9 cellular contexts compared by ENCODE assay signal in genomic region chr12:11862794-11863193, GRCh38.
DNase-seq lines count a peak whose midpoint lies in the region; ATAC-seq, FAIRE-seq and TF ChIP-seq lines count a peak whose summit lies in the region.
"Had no signal": no experiment of that assay in that cellular context is flagged by ENCODE, and none has a peak within 500 bp of the region (broad histone marks: within the 10 kb centered on the region; RNA-seq: fewer than 3 reads in every experiment).

No MANE protein-coding gene starts in this region.

- H2AFZ ChIP-seq in hepatocyte (no peak overlapping the region), smooth muscle cell (ENCODE audit: low read depth) (no peak overlapping the region)

- no peak overlapping the region for H3K27ac Mint-ChIP-seq in CD8-positive, alpha-beta memory T cell

- no peaks in the 10 kb centered on the region for H3K36me3 ChIP-seq in adrenal gland (replicated peaks in 1 of 2)
- H3K36me3 ChIP-seq in hepatocyte (replicated peaks; ENCODE audit: insufficient read depth, low read depth): no peaks in the 10 kb centered on the region
- H3K36me3 ChIP-seq in smooth muscle cell (ENCODE audit: low read depth): peaks cover 17% of the 10 kb centered on the region
- H3K36me3 ChIP-seq in CD8-positive, alpha-beta memory T cell (ENCODE audit: insufficient read depth, low read length): no peaks in the 10 kb centered on the region

- H3K4me1 ChIP-seq in adrenal gland (replicated peaks in 1 of 2) (peaks cover 21 to 40% of the 10 kb centered on the region in 2 donors), hepatocyte (ENCODE audit: insufficient read depth) (peaks cover 5% of the 10 kb centered on the region), smooth muscle cell (ENCODE audit: low read depth) (peaks cover 17% of the 10 kb centered on the region)
- H3K4me1 ChIP-seq in CD8-positive, alpha-beta memory T cell (ENCODE audit: insufficient read depth, low read length): no peaks in the 10 kb centered on the region

- H3K36me3 Mint-ChIP-seq in CD8-positive, alpha-beta memory T cell: peaks cover 23 to 70% (median 49%) of the 10 kb centered on the region in 3 donors

- H3K4me3 ChIP-seq in adrenal gland (no peak overlapping the region), hepatocyte (no peak overlapping the region), smooth muscle cell (no peak overlapping the region)
- no peak overlapping the region for H3K4me3 ChIP-seq in CD8-positive, alpha-beta memory T cell (ENCODE audit: low read length)
- H3K4me3 ChIP-seq: K562 had no signal

- intact Hi-C loops in adrenal gland (cut with DNase I): no loop called here

- H3K27ac ChIP-seq in adrenal gland: peak overlapping the region in 4 of 5 donors; percentile 70 to 90 (median 82)
- H3K27ac ChIP-seq in hepatocyte: peak overlapping the region; percentile 62
- peak overlapping the region; percentile 87 for H3K27ac ChIP-seq in smooth muscle cell (ENCODE audit: low read depth)
- H3K27ac ChIP-seq in CD8-positive, alpha-beta memory T cell (ENCODE audit: low read depth, low read length): no peak overlapping the region

- H3K79me2 ChIP-seq in hepatocyte: peaks cover 3% of the 10 kb centered on the region
- H3K79me2 ChIP-seq in smooth muscle cell (ENCODE audit: low read depth): peaks cover 17% of the 10 kb centered on the region

- no peak for TF ChIP-seq CTCF in adrenal gland (IDR thresholded peaks at IDR 0.05)
- no peak for TF ChIP-seq CTCF in hepatocyte (IDR thresholded peaks at IDR 0.05; ENCODE audit: poor library complexity)
- no peak for TF ChIP-seq CTCF in smooth muscle cell (IDR thresholded peaks at IDR 0.05; ENCODE audit: borderline replicate concordance, insufficient read depth, poor library complexity, severe bottlenecking)

- DNase-seq in GM19239 (ENCODE audit: insufficient read length, low spot score): peak; percentile 26
- DNase-seq in adrenal gland: peak in 4 of 7 donors; percentile 51 to 76 (median 52)
- DNase-seq in hepatocyte (ENCODE audit: low spot score): no peak
- DNase-seq in smooth muscle cell (lab: John Stamatoyannopoulos, UW; ENCODE audit: unreplicated experiment): no peak
- DNase-seq in hippocampal formation (lab: John Stamatoyannopoulos, UW): no peak
- DNase-seq in CD8-positive, alpha-beta memory T cell: no peak

- no peaks in the 10 kb centered on the region for H3K27me3 Mint-ChIP-seq in CD8-positive, alpha-beta memory T cell

- H3K4me2 ChIP-seq in hepatocyte: no peak overlapping the region
- peak overlapping the region; percentile 35 for H3K4me2 ChIP-seq in smooth muscle cell

- TF ChIP-seq POLR2A in adrenal gland (IDR thresholded peaks at IDR 0.05): no peak

- no peak overlapping the region for H3K4me3 Mint-ChIP-seq in CD8-positive, alpha-beta memory T cell

- H3K4me1 Mint-ChIP-seq in CD8-positive, alpha-beta memory T cell: peaks cover 0 to 8% (median 0%) of the 10 kb centered on the region in 3 donors

- H3K9me2 ChIP-seq in hepatocyte (replicated peaks; ENCODE audit: insufficient read depth): no peaks in the 10 kb centered on the region

- peaks cover 10% of the 10 kb centered on the region for H3F3A ChIP-seq in smooth muscle cell (ENCODE audit: low read depth)

- no peak for ATAC-seq in HG03354 (IDR thresholded peaks at IDR 0.05; ENCODE audit: poor library complexity, severe bottlenecking, unreplicated experiment)
- ATAC-seq in GM19328 (IDR thresholded peaks at IDR 0.05; ENCODE audit: unreplicated experiment): no peak
- ATAC-seq: K562 had no signal

- H4K20me1 ChIP-seq in hepatocyte (ENCODE audit: insufficient read depth, poor library complexity, severe bottlenecking) (no peaks in the 10 kb centered on the region), smooth muscle cell (ENCODE audit: low read depth) (no peaks in the 10 kb centered on the region)

- POLR2A ChIA-PET in CD8-positive, alpha-beta memory T cell (lab: Charles Lee): no interaction called here

- H3K9ac ChIP-seq in smooth muscle cell (ENCODE audit: low read depth): peak overlapping the region; percentile 39

- H3K9me3 ChIP-seq in adrenal gland (replicated peaks in 1 of 3): peaks cover 0 to 8% (median 6%) of the 10 kb centered on the region in 3 donors
- H3K9me3 ChIP-seq in hepatocyte (ENCODE audit: low read depth): peaks cover 8% of the 10 kb centered on the region
- H3K9me3 ChIP-seq in smooth muscle cell (replicated peaks; ENCODE audit: low read depth): no peaks in the 10 kb centered on the region
- no peaks in the 10 kb centered on the region for H3K9me3 ChIP-seq in CD8-positive, alpha-beta memory T cell (ENCODE audit: low read length)

- CTCF ChIA-PET in CD8-positive, alpha-beta memory T cell (lab: Charles Lee): no interaction called here

- FAIRE-seq in GM19239 (lab: Jason Lieb, UNC): peak; percentile 76
- FAIRE-seq: K562 had no signal

- WGBS in adrenal gland, 4 donors: 22 to 29% (median 28%) methylated on average over 5 of the region's 5 CpGs
- WGBS in hepatocyte (ENCODE audit: low lambda C conversion rate, missing lambda C conversion rate): 48% methylated on average over 5 of the region's 5 CpGs
- 43% methylated on average over 5 of the region's 5 CpGs for WGBS in smooth muscle cell (ENCODE audit: low lambda C conversion rate)

- peaks cover 0 to 18% (median 12%) of the 10 kb centered on the region in 5 donors for H3K9me3 Mint-ChIP-seq in CD8-positive, alpha-beta memory T cell

- H3K27me3 ChIP-seq in adrenal gland: no peaks in the 10 kb centered on the region
- no peaks in the 10 kb centered on the region for H3K27me3 ChIP-seq in hepatocyte
- H3K27me3 ChIP-seq in smooth muscle cell (ENCODE audit: low read depth): no peaks in the 10 kb centered on the region
- no peaks in the 10 kb centered on the region for H3K27me3 ChIP-seq in CD8-positive, alpha-beta memory T cell (ENCODE audit: insufficient read depth, low read length, poor library complexity, severe bottlenecking)

Comparison
In these comparisons a context has a peak if more than half of its experiments do, and no peak if none do; other contexts are left out.
1. DNase-seq: peak in GM19239 (single experiment) and adrenal gland (4 of 7); none in hepatocyte (single experiment), smooth muscle cell (single experiment), hippocampal formation (0 of 2) and CD8-positive, alpha-beta memory T cell (0 of 5).